ENCODE assay signal across 1 cellular context in genomic region chr6:149331871-149332270, GRCh38.
TF ChIP-seq lines count a peak whose summit lies in the region.

No MANE protein-coding gene starts in this region.

TF ChIP-seq in IMR-90, 13 proteins besides CTCF, POLR2A, EP300 and RAD21 (continued from another document):
- TF ChIP-seq ELK1 (IDR thresholded peaks at IDR 0.05; ENCODE audit: borderline replicate concordance, low read depth, low read length) = no peak
- no peak for TF ChIP-seq FOS (IDR thresholded peaks at IDR 0.05; ENCODE audit: low read depth, low read length)
- TF ChIP-seq RCOR1 (IDR thresholded peaks at IDR 0.05; ENCODE audit: insufficient replicate concordance, low read length) = no peak
- TF ChIP-seq MAFK (IDR thresholded peaks at IDR 0.05; ENCODE audit: low read depth, low read length) = no peak
- no peak for TF ChIP-seq MAZ (IDR thresholded peaks at IDR 0.05; ENCODE audit: borderline replicate concordance, low read depth, low read length)
- no peak for TF ChIP-seq USF2 (IDR thresholded peaks at IDR 0.05; ENCODE audit: low read depth, low read length)
- no peak for TF ChIP-seq RFX5 (IDR thresholded peaks at IDR 0.05; ENCODE audit: low read depth, low read length)
